ENCODE assay signal across 8 cellular contexts in genomic region chr5:66307647-66308257, GRCh38.
A peak's percentile ranks its signal among the peaks of the same experiment; 100 is the strongest.
DNase-seq lines count a peak whose midpoint lies in the region; ATAC-seq, FAIRE-seq and TF ChIP-seq lines count a peak whose summit lies in the region.

No MANE protein-coding gene starts in this region.

- H3K27ac ChIP-seq in suprapubic skin, result no peak overlapping the region

- peaks cover under 1% of the 10 kb centered on the region for H3K9me3 Mint-ChIP-seq in Caco-2 (ENCODE audit: unreplicated experiment)

- peaks cover 9% of the 10 kb centered on the region for H3K27me3 Mint-ChIP-seq in Caco-2 (ENCODE audit: insufficient read depth, unreplicated experiment)

- no peak for TF ChIP-seq EP300 in suprapubic skin (IDR thresholded peaks at IDR 0.05)

- TF ChIP-seq CTCF in Caco-2 (IDR thresholded peaks at IDR 0.05; ENCODE audit: insufficient read depth in 1 of 2, low read depth in 1 of 2, low read length in 1 of 2, severe bottlenecking in 1 of 2, unreplicated experiment in 1 of 2) (peak; percentile 77 to 84), suprapubic skin (IDR thresholded peaks at IDR 0.05) (peak; percentile 52 to 68)

- peak; percentile 17 for FAIRE-seq in islet of Langerhans (lab: Jason Lieb, UNC)

- no peak for TF ChIP-seq POLR2A in suprapubic skin (IDR thresholded peaks at IDR 0.05)

- intact Hi-C loops in Caco-2 (cut with micrococcal nuclease; ENCODE audit: unreplicated experiment), result loop anchor here (1.0 to 5.0 kb wide), 7 partner anchors 69 to 490 kb away; partner anchors contain the start of gene MAST4

- no peaks in the 10 kb centered on the region for H3K36me3 Mint-ChIP-seq in Caco-2 (ENCODE audit: insufficient read depth, unreplicated experiment)

- POLR2A ChIA-PET in Caco-2 (lab: Charles Lee), result no interaction called here

- BruUV-seq in Caco-2 (replicated peaks; lab: Mats Ljungman, UMichigan), result no TSS peak

- peak; percentile 75 for ATAC-seq in GM19043 (IDR thresholded peaks at IDR 0.05; ENCODE audit: low read depth, unreplicated experiment)

- H3K36me3 ChIP-seq in Caco-2 (ENCODE audit: control insufficient read depth, insufficient read depth, low read length) (no peaks in the 10 kb centered on the region), suprapubic skin (no peaks in the 10 kb centered on the region)

- H3K4me1 Mint-ChIP-seq in Caco-2 (ENCODE audit: low read depth, unreplicated experiment), result no peaks in the 10 kb centered on the region

- H3K27me3 ChIP-seq in Caco-2 (replicated peaks; ENCODE audit: control insufficient read depth, insufficient read depth, low read length) (no peaks in the 10 kb centered on the region), suprapubic skin (peaks cover 4% of the 10 kb centered on the region)

- 7% methylated on average over 6 of the region's 6 CpGs for WGBS in suprapubic skin

- H3K4me3 Mint-ChIP-seq in Caco-2 (ENCODE audit: unreplicated experiment), result no peak overlapping the region

- H3K4me3 ChIP-seq in Caco-2 (ENCODE audit: low read depth, low read length) (no peak overlapping the region), suprapubic skin (no peak overlapping the region)

- no peak overlapping the region for H3K27ac Mint-ChIP-seq in Caco-2 (ENCODE audit: unreplicated experiment)

- H3K4me1 ChIP-seq in Caco-2, result no peaks in the 10 kb centered on the region
- H3K4me1 ChIP-seq in suprapubic skin, result peaks cover 5% of the 10 kb centered on the region

- in situ Hi-C loops in T47D (cut with HindIII; ENCODE audit: low pct_unique_long_range_greater_than_20kb, low sequenced_read_pairs), result no loop called here

- H3K9me3 ChIP-seq in Caco-2, result no peaks in the 10 kb centered on the region
- H3K9me3 ChIP-seq in suprapubic skin, result no peaks in the 10 kb centered on the region

- DNase-seq in Caco-2 (peak in 1 of 2 experiments; percentile 56), HT-29 (ENCODE audit: low spot score) (peak; percentile 82), NOMO-1 (lab: John Stamatoyannopoulos, UW; ENCODE audit: unreplicated experiment in 2 of 2) (peak; percentile 52 to 69), T47D (ENCODE audit: low read depth in 1 of 2, low spot score in 1 of 2) (peak; percentile 54 to 81), suprapubic skin (ENCODE audit: low spot score in 2 of 2) (no peak), HK-2 (ENCODE audit: unreplicated experiment) (no peak)

- CTCF ChIA-PET in Caco-2 (lab: Charles Lee), result interaction anchor here (1.0 to 2.0 kb wide), 2 partner anchors 449 to 462 kb away, joined by 5 to 11 read pairs; no protein-coding TSS in a partner anchor

Comparison
In these comparisons a context has a peak if more than half of its experiments do, and no peak if none do; other contexts are left out.
1. DNase-seq: peak in HT-29 (single experiment), NOMO-1 (2 of 2) and T47D (2 of 2); none in suprapubic skin (0 of 2) and HK-2 (single experiment).